Comparison of ENCODE assay signal across 8 cellular contexts in genomic region chr4:139015948-139016451, GRCh38. TPM values are rescaled to one million over a fixed set of nuclear protein-coding genes. Genes with fewer than 3 reads are reported as not detected.
DNase-seq lines count a peak whose midpoint lies in the region; ATAC-seq and TF ChIP-seq lines count a peak whose summit lies in the region.

No MANE protein-coding gene starts in this region.

- H3K79me2 ChIP-seq in osteoblast (ENCODE audit: insufficient read depth, low read length) = peaks cover 49% of the 10 kb centered on the region

- TF ChIP-seq CTCF in HFFc6 (IDR thresholded peaks at IDR 0.05) (no peak), gastroesophageal sphincter (IDR thresholded peaks at IDR 0.05) (no peak), osteoblast (IDR thresholded peaks at IDR 0.05; ENCODE audit: extremely low read depth, low read depth, low read length) (no peak)

- H3K9me3 ChIP-seq in gastroesophageal sphincter = no peaks in the 10 kb centered on the region
- no peaks in the 10 kb centered on the region for H3K9me3 ChIP-seq in osteoblast (ENCODE audit: low read depth, low read length)

- DNase-seq in NCI-H1417 (lab: John Stamatoyannopoulos, UW) (peak; percentile 30 to 92 (median 83)), NCI-H1417 treated with DMSO at 0.1 percent for 48 hours (lab: John Stamatoyannopoulos, UW) (no peak), HFFc6 (peak; percentile 10), NCI-H1694 treated with DMSO at 0.1 percent for 48 hours (lab: John Stamatoyannopoulos, UW) (peak; percentile 5), activated T-helper 1 cell treated with Interleukin-2 at 50 U/mL for 16 hours (ENCODE audit: low read depth) (peak; percentile 23), osteoblast (ENCODE audit: insufficient read length, low spot score, missing footprints) (peak; percentile 79), GM03348 (ENCODE audit: low spot score) (no peak)

- peak overlapping the region; percentile 96 for H3K4me3 Mint-ChIP-seq in HFFc6

- H3K9me3 Mint-ChIP-seq in HFFc6 = peaks cover 4% of the 10 kb centered on the region; the same call in 1 of the 2 replicates

- 0% methylated on average over 5 of the region's 54 CpGs; no CpG with 5 or more reads in 1 of the 2 donors for WGBS in gastroesophageal sphincter (ENCODE audit: low coverage in 1 of 2), 2 donors

- no peaks in the 10 kb centered on the region for H3K36me3 ChIP-seq in gastroesophageal sphincter
- peaks cover 5% of the 10 kb centered on the region for H3K36me3 ChIP-seq in osteoblast (ENCODE audit: insufficient read depth, low read length)

- H3K4me2 ChIP-seq in osteoblast (ENCODE audit: insufficient read depth, low read length) = peak overlapping the region; percentile 98

- H2AFZ ChIP-seq in osteoblast (ENCODE audit: low read length) = peak overlapping the region; percentile 54

- peaks cover 31% of the 10 kb centered on the region for H4K20me1 ChIP-seq in osteoblast (ENCODE audit: insufficient read depth, low read length)

- H3K4me1 Mint-ChIP-seq in HFFc6 (ENCODE audit: low read depth) = peaks cover 49% of the 10 kb centered on the region

- peak overlapping the region; percentile 63 to 91 (median 89) for H3K27ac ChIP-seq in gastroesophageal sphincter
- peak overlapping the region; percentile 100 for H3K27ac ChIP-seq in osteoblast (ENCODE audit: low read depth, low read length)

- H3K4me1 ChIP-seq in gastroesophageal sphincter (peaks cover 0 to 34% (median 7%) of the 10 kb centered on the region in 3 donors), osteoblast (ENCODE audit: insufficient read depth, low read length) (peaks cover 41% of the 10 kb centered on the region)

- H3K27me3 Mint-ChIP-seq in HFFc6 (ENCODE audit: insufficient read depth) = peaks cover 5% of the 10 kb centered on the region

- ATAC-seq in gastroesophageal sphincter = peak; percentile 19

- peaks cover 22% of the 10 kb centered on the region for H3K36me3 Mint-ChIP-seq in HFFc6 (ENCODE audit: low read depth)

- TF ChIP-seq POLR2A in gastroesophageal sphincter (IDR thresholded peaks at IDR 0.05) = peak in 1 of 2 donors; percentile 5

- TF ChIP-seq EP300 in gastroesophageal sphincter (IDR thresholded peaks at IDR 0.05) = no peak

- H3K4me3 ChIP-seq in gastroesophageal sphincter (peak overlapping the region; percentile 50 to 90), osteoblast (ENCODE audit: insufficient read depth, low read length) (peak overlapping the region; percentile 90)

- peak overlapping the region; percentile 98 for H3K27ac Mint-ChIP-seq in HFFc6

- H3K27me3 ChIP-seq in gastroesophageal sphincter = no peaks in the 10 kb centered on the region
- H3K27me3 ChIP-seq in osteoblast (ENCODE audit: insufficient read depth, low read length) = no peaks in the 10 kb centered on the region

RNA-seq across cellular contexts. Expression of gene NOCT, which starts 0.4 kb away (rescaled TPM):
- total RNA-seq in HFFc6 (2021; fragmentation: NEBNext Ultra II Directional; extraction: Animal tissue kit (Norgen Biotek cat#: 25700)) = 10 to 100 TPM; 16.7 to 23.5 (median 18.3) TPM
- total RNA-seq in gastroesophageal sphincter (1 to 10 TPM; 1.2 to 3.5 (median 3.4) TPM), osteoblast (15.9 and 18.1 TPM in 2 replicates)

Comparison
In these comparisons a context has a peak if more than half of its experiments do, and no peak if none do; other contexts are left out.
1. DNase-seq: peak in NCI-H1417 (3 of 3), HFFc6 (single experiment), NCI-H1694 treated with DMSO at 0.1 percent for 48 hours (single experiment), activated T-helper 1 cell treated with Interleukin-2 at 50 U/mL for 16 hours (single experiment) and osteoblast (single experiment); none in NCI-H1417 treated with DMSO at 0.1 percent for 48 hours (single experiment) and GM03348 (single experiment).